In genomic region chr10:123748711-123749110, GRCh38 we compare ENCODE assay signal across 17 cellular contexts.
DNase-seq lines count a peak whose midpoint lies in the region; ATAC-seq lines count a peak whose summit lies in the region.
"Had no signal": no experiment of that assay in that cellular context is flagged by ENCODE, and none has a peak within 500 bp of the region (broad histone marks: within the 10 kb centered on the region; RNA-seq: fewer than 3 reads in every experiment).

No MANE protein-coding gene starts in this region.

- ATAC-seq in HG03342 (IDR thresholded peaks at IDR 0.05; ENCODE audit: unreplicated experiment), result no peak
- no peak for ATAC-seq in GM21529 (IDR thresholded peaks at IDR 0.05; ENCODE audit: unreplicated experiment)
- ATAC-seq in HG02870 (IDR thresholded peaks at IDR 0.05; ENCODE audit: unreplicated experiment), result no peak

- DNase-seq in DMS79 treated with DMSO at 0.1 percent for 48 hours (lab: John Stamatoyannopoulos, UW), result peak; percentile 24
- peak; percentile 36 for DNase-seq in NCI-H510A (lab: John Stamatoyannopoulos, UW)
- peak; percentile 21 for DNase-seq in left kidney (ENCODE audit: low read depth, low spot score)
- DNase-seq: ACHN; BE2C; C1 segment of cervical spinal cord; CD4-positive, CD25-positive, alpha-beta regulatory T cell; CD8-positive, alpha-beta memory T cell; COR-L47; DMS 273 treated with DMSO at 0.1 percent for 48 hours; DMS53; GDM1; HCEC 1CT; KG1 had no signal
